ENCODE assay signal across 24 cellular contexts in the genomic region with DNA sequence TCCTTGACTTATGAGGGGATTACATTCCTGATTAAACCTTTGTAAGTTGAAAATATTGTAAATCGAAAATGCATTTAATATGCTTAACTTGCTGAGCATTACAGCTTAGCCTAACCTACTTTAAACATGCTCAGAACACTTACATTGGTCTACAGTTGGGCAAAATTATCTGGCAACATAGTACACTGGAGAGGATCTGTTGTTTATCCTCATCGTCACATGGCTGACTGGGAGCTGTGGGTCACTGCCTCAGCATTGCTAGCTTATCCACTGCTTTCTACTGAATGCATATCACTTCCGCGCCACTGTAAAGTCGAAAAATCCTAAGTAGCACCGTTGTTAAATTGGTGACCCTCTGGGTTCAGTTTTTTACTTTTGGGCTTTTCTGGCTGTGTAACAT. TPM values are rescaled to one million over a fixed set of nuclear protein-coding genes. Genes with fewer than 3 reads are reported as not detected.
DNase-seq lines count a peak whose midpoint lies in the region; ATAC-seq, FAIRE-seq and TF ChIP-seq lines count a peak whose summit lies in the region.
"Had no signal": no experiment of that assay in that cellular context is flagged by ENCODE, and none has a peak within 500 bp of the region (broad histone marks: within the 10 kb centered on the region; RNA-seq: fewer than 3 reads in every experiment).

No MANE protein-coding gene starts in this region.

- H3K36me3 ChIP-seq in adipocyte (ENCODE audit: control insufficient read depth, insufficient read depth, low read length, severe bottlenecking) (peaks cover 56% of the 10 kb centered on the region), sigmoid colon (peaks cover 0 to 47% (median 7%) of the 10 kb centered on the region in 4 donors)
- H3K36me3 ChIP-seq: uterus had no signal

- WGBS in sigmoid colon, 2 donors, result 95 to 96% methylated on average over 6 of the region's 6 CpGs

- ATAC-seq in HG03025 (IDR thresholded peaks at IDR 0.05; ENCODE audit: low FRiP score, unreplicated experiment), result no peak
- ATAC-seq: activated CD8-positive, alpha-beta memory T cell treated with anti-CD3 and anti-CD28 coated beads, Interleukin-2, amount 10 ng/mL, durations not matched to agents 7 days and 5 days had no signal

- TF ChIP-seq POLR2A in GM12892 (IDR thresholded peaks at IDR 0.05; ENCODE audit: low read depth, low read length) (no peak), sigmoid colon (IDR thresholded peaks at IDR 0.05) (no peak)

- peak overlapping the region in 3 of 4 donors; percentile 3 to 36 (median 5) for H3K27ac ChIP-seq in sigmoid colon
- H3K27ac ChIP-seq: C4-2B, GM23248, parathyroid adenoma, thoracic aorta, uterus had no signal

- peak; percentile 60 for FAIRE-seq in GM12892 (lab: Jason Lieb, UNC)
- FAIRE-seq: bronchial epithelial cell had no signal

- intact Hi-C loops in sigmoid colon (cut with DNase I), result loop anchor here (2.0 kb wide), 1 partner anchor 273 kb away; no protein-coding TSS in a partner anchor

- no peak for TF ChIP-seq EP300 in sigmoid colon (IDR thresholded peaks at IDR 0.05)

- no peak for TF ChIP-seq CTCF in sigmoid colon (IDR thresholded peaks at IDR 0.05)

- no peak overlapping the region for H3K4me3 ChIP-seq in adipocyte (ENCODE audit: low read length)
- H3K4me3 ChIP-seq in sigmoid colon, result no peak overlapping the region
- H3K4me3 ChIP-seq: GM23248, lung, Peyer's patch, thoracic aorta, uterus had no signal

- H3K9me3 ChIP-seq in adipocyte (ENCODE audit: control insufficient read depth, low read length) (no peaks in the 10 kb centered on the region), sigmoid colon (no peaks in the 10 kb centered on the region)
- H3K9me3 ChIP-seq: Caco-2, Peyer's patch, thoracic aorta, uterus had no signal

- DNase-seq in GM12892 (ENCODE audit: insufficient read length) (no peak), adipocyte (ENCODE audit: low read depth) (no peak), inferior parietal cortex (ENCODE audit: extremely low spot score) (peak; percentile 27), sigmoid colon (no peak), ACHN (no peak)
- no peak for DNase-seq in activated effector memory CD4-positive, alpha-beta T cell treated with Interleukin-2 at 50 U/mL for 16 hours
- DNase-seq in effector CD4-positive, alpha-beta T cell, result no peak
- DNase-seq: activated B cell treated with CpG ODN at 0.5 μM for 24 hours; activated CD8-positive, alpha-beta memory T cell treated with anti-CD3 and anti-CD28 coated beads, Interleukin-2, amount 10 ng/mL, durations not matched to agents 7 days and 5 days; activated naive CD4-positive, alpha-beta T cell treated with anti-CD3 and anti-CD28 coated beads for 36 hours; activated T-cell treated with anti-CD3 and anti-CD28 coated beads, Interleukin-2, amount 50 U/mL, for 48 hours; amniotic stem cell; Caco-2; GM23248; NCI-H526; Peyer's patch; stimulated activated naive CD4-positive, alpha-beta T cell; uterus had no signal

- peaks cover 20% of the 10 kb centered on the region for H3K4me1 ChIP-seq in adipocyte (ENCODE audit: control insufficient read depth, insufficient read depth, low read length)
- peaks cover 0 to 16% (median 4%) of the 10 kb centered on the region in 4 donors for H3K4me1 ChIP-seq in sigmoid colon
- H3K4me1 ChIP-seq: Caco-2, parathyroid adenoma, Peyer's patch, uterus had no signal

- H3K9ac ChIP-seq in adipocyte (ENCODE audit: low read length), result peak overlapping the region; percentile 18
- H3K9ac ChIP-seq: GM23248, parathyroid adenoma had no signal

- in situ Hi-C loops in ACHN (cut with HindIII; ENCODE audit: low pct_ligation_motif_present, low pct_unique_long_range_greater_than_20kb, low sequenced_read_pairs), result loop anchor here (25.0 kb wide), 1 partner anchor 264 kb away; the partner anchor contains the start of gene MSTN

- H3K27me3 ChIP-seq in adipocyte (replicated peaks; ENCODE audit: control insufficient read depth, insufficient read depth, low read length) (no peaks in the 10 kb centered on the region), sigmoid colon (no peaks in the 10 kb centered on the region)
- H3K27me3 ChIP-seq: Peyer's patch, uterus had no signal

RNA-seq across cellular contexts. Expression of gene PMS1, which starts 13.7 kb away (rescaled TPM):
- 26.6 TPM for polyA plus RNA-seq in GM12892 (2012; ENCODE audit: missing spikeins)
- 10 to 100 TPM; 15.1 to 17.7 (median 17.5) TPM for total RNA-seq in sigmoid colon
- polyA plus RNA-seq in sigmoid colon, result 1 to 10 TPM; 4.4 to 6.7 (median 4.8) TPM

RNA-seq across cellular contexts. Expression of gene ORMDL1, which starts 13.8 kb away (rescaled TPM):
- 79.1 TPM for polyA plus RNA-seq in GM12892 (2012; ENCODE audit: missing spikeins)
- 10 to 100 TPM; 56.3 to 83.9 (median 64.0) TPM for total RNA-seq in sigmoid colon
- polyA plus RNA-seq in sigmoid colon, result 10 to 100 TPM; 18.7 to 43.6 (median 25.2) TPM

RNA-seq across cellular contexts. Expression of gene OSGEPL1, which starts 35.3 kb away (rescaled TPM):
- 10.0 TPM for polyA plus RNA-seq in GM12892 (2012; ENCODE audit: missing spikeins)
- total RNA-seq in sigmoid colon, result 1 to 10 TPM; 5.2 to 10.0 (median 6.7) TPM
- polyA plus RNA-seq in sigmoid colon, result 1 to 10 TPM; 1.2 to 4.3 (median 2.3) TPM
